8 cellular contexts compared by ENCODE assay signal in genomic region chr13:97432232-97432916, GRCh38. TPM values are rescaled to one million over a fixed set of nuclear protein-coding genes. Genes with fewer than 3 reads are reported as not detected.
DNase-seq lines count a peak whose midpoint lies in the region; ATAC-seq and TF ChIP-seq lines count a peak whose summit lies in the region.

No MANE protein-coding gene starts in this region.

- intact Hi-C loops in right cardiac atrium (cut with DNase I): no loop called here

- peak; percentile 37 for DNase-seq in NCI-H82 (lab: John Stamatoyannopoulos, UW)
- DNase-seq in NCI-H82 treated with DMSO at 0.1 percent for 48 hours (lab: John Stamatoyannopoulos, UW; ENCODE audit: unreplicated experiment): no peak
- no peak for DNase-seq in right cardiac atrium
- DNase-seq in cerebellum (ENCODE audit: low spot score): no peak
- no peak for DNase-seq in NCI-H187 treated with DMSO at 0.1 percent for 48 hours (lab: John Stamatoyannopoulos, UW)

- H3K9me3 ChIP-seq in right cardiac atrium (ENCODE audit: control insufficient read depth, low read length): no peaks in the 10 kb centered on the region

- H3K4me1 ChIP-seq in right cardiac atrium (ENCODE audit: control insufficient read depth, insufficient read depth, low read length): no peaks in the 10 kb centered on the region

- no peaks in the 10 kb centered on the region for H3K27me3 ChIP-seq in right cardiac atrium (ENCODE audit: control insufficient read depth, insufficient read depth)

- peak overlapping the region; percentile 73 for H3K27ac ChIP-seq in right cardiac atrium (ENCODE audit: low read length)
- H3K27ac ChIP-seq in skin epidermis: peak overlapping the region in 18 of 21 experiments; percentile 18 to 99 (median 76)

- no peak for TF ChIP-seq CTCF in WI38 (IDR thresholded peaks at IDR 0.05; ENCODE audit: low read depth, low read length)

- WGBS in right cardiac atrium: 10% methylated on average over 19 of the region's 19 CpGs

- H3K4me3 ChIP-seq in WI38 (ENCODE audit: low read depth, low read length) (peak overlapping the region; percentile 72), right cardiac atrium (ENCODE audit: low read length) (peak overlapping the region; percentile 52), skin epidermis (peak overlapping the region; percentile 39 to 89 (median 65))

- ATAC-seq in right cardiac atrium (peak in 1 of 2 donors; percentile 0), HG03457 (IDR thresholded peaks at IDR 0.05; ENCODE audit: unreplicated experiment) (no peak)

RNA-seq across cellular contexts. Expression of gene RAP2A, which starts 1.6 kb away (rescaled TPM):
- total RNA-seq in right cardiac atrium (10 to 100 TPM; 16.0 to 19.6 (median 17.1) TPM), cerebellum (92.8 TPM)
- polyA plus RNA-seq in right cardiac atrium: 6.4 TPM
